In genomic region chr1:72366473-72366872, GRCh38 we compare ENCODE assay signal across 9 cellular contexts.
DNase-seq lines count a peak whose midpoint lies in the region; ATAC-seq and TF ChIP-seq lines count a peak whose summit lies in the region.
"Had no signal": no experiment of that assay in that cellular context is flagged by ENCODE, and none has a peak within 500 bp of the region (broad histone marks: within the 10 kb centered on the region; RNA-seq: fewer than 3 reads in every experiment).

No MANE protein-coding gene starts in this region.

- CTCF ChIA-PET in RWPE1 (lab: Yijun Ruan, JAX), result interaction anchor here (0.6 kb wide), 1 partner anchor 571 kb away, joined by 4 read pairs; no protein-coding TSS in a partner anchor

- POLR2A ChIA-PET in RWPE1 (lab: Yijun Ruan, JAX; ENCODE audit: low non-redundant PET), result no interaction called here

- H3K27ac ChIP-seq in RWPE1, result no peak overlapping the region

- DNase-seq in AG09309 (ENCODE audit: low read depth) (peak; percentile 33), HuH-7.5 (ENCODE audit: low spot score) (peak; percentile 3), RWPE1 (ENCODE audit: low spot score) (peak; percentile 46), glomerular visceral epithelial cell (ENCODE audit: extremely low spot score) (peak; percentile 62), NCI-H2107 (lab: John Stamatoyannopoulos, UW) (no peak)
- DNase-seq in stimulated activated CD4-positive, alpha-beta T cell treated with anti-CD3 and anti-CD28 coated beads, Interleukin-4, amount 100 ng/mL, for 4 hours, result no peak
- DNase-seq: CD8-positive, alpha-beta memory T cell had no signal

- no peak overlapping the region for H3K4me3 ChIP-seq in AG09309 (ENCODE audit: control insufficient read depth, low read depth, low read length)

- ATAC-seq in HG02870 (IDR thresholded peaks at IDR 0.05; ENCODE audit: unreplicated experiment) (no peak), HG02642 (IDR thresholded peaks at IDR 0.05; ENCODE audit: poor library complexity, unreplicated experiment) (no peak)

- no peak for TF ChIP-seq CTCF in AG09309 (IDR thresholded peaks at IDR 0.05; ENCODE audit: control insufficient read depth, insufficient read depth, low read depth, low read length, missing control alignments)
- no peak for TF ChIP-seq CTCF in RWPE1 (conservative IDR thresholded peaks at IDR 0.05; ENCODE audit: low read depth)

Comparison
In these comparisons a context has a peak if more than half of its experiments do, and no peak if none do; other contexts are left out.
1. DNase-seq: peak in AG09309 (single experiment), HuH-7.5 (single experiment), RWPE1 (single experiment) and glomerular visceral epithelial cell (single experiment); none in stimulated activated CD4-positive, alpha-beta T cell treated with anti-CD3 and anti-CD28 coated beads, Interleukin-4, amount 100 ng/mL, for 4 hours (0 of 2) and NCI-H2107 (single experiment).